Comparison of ENCODE assay signal across 8 cellular contexts in genomic region chr1:165827199-165828102, GRCh38. TPM values are rescaled to one million over a fixed set of nuclear protein-coding genes. Genes with fewer than 3 reads are reported as not detected.
DNase-seq lines count a peak whose midpoint lies in the region; ATAC-seq and TF ChIP-seq lines count a peak whose summit lies in the region.

Gene UCK2 (plus strand): TSS chr1:165827614. CDS start chr1:165827834, 220 bp downstream.

- H3K4me3 ChIP-seq in DND-41 (ENCODE audit: low read depth in 1 of 2, low read length in 2 of 2) (peak within 1 kb of the TSS; percentile 91 to 92), Peyer's patch (peak within 1 kb of the TSS; percentile 79 to 100 (median 90)), fibroblast of pulmonary artery (replicated peaks; ENCODE audit: low read depth, low read length) (peak within 1 kb of the TSS; percentile 86), neural cell (ENCODE audit: low read length) (peak within 1 kb of the TSS; percentile 84), stomach smooth muscle (ENCODE audit: low read length in 2 of 2) (peak within 1 kb of the TSS; percentile 84 to 98)

- peaks cover 19% of the 10 kb centered on the region for H3K36me3 ChIP-seq in DND-41 (ENCODE audit: insufficient read depth, low read length)
- H3K36me3 ChIP-seq in Peyer's patch = no peaks in the 10 kb centered on the region
- no peaks in the 10 kb centered on the region for H3K36me3 ChIP-seq in neural cell (ENCODE audit: insufficient read depth, low read length)
- H3K36me3 ChIP-seq in stomach smooth muscle (ENCODE audit: control insufficient read depth in 2 of 2, insufficient read depth in 2 of 2, low read length in 2 of 2) = no peaks in the 10 kb centered on the region

- H3K4me3 Mint-ChIP-seq in activated T-helper 2 cell treated with anti-CD3 and anti-CD28 coated beads, Interferon-gamma antibody, Interleukin-2, Interleukin-4, amounts not matched to agents 10 μg/mL and 5 μg/mL and 100 μg/mL, durations not matched to agents 14 hours and 24 hours and 36 hours (ENCODE audit: low read depth) = peak within 1 kb of the TSS; percentile 89

- no peaks in the 10 kb centered on the region for H3K9me3 Mint-ChIP-seq in activated T-helper 2 cell treated with anti-CD3 and anti-CD28 coated beads, Interferon-gamma antibody, Interleukin-2, Interleukin-4, amounts not matched to agents 10 μg/mL and 5 μg/mL and 100 μg/mL, durations not matched to agents 14 hours and 24 hours and 36 hours

- no peak for TF ChIP-seq RAD21 in neural cell (conservative IDR thresholded peaks at IDR 0.05)

- peak within 1 kb of the TSS; percentile 70 for H2AFZ ChIP-seq in DND-41 (ENCODE audit: low read depth, low read length)
- H2AFZ ChIP-seq in neural cell (ENCODE audit: low read depth, low read length) = peak within 1 kb of the TSS; percentile 53

- intact Hi-C loops in activated T-helper 2 cell treated with anti-CD3 and anti-CD28 coated beads, Interferon-gamma antibody, Interleukin-2, Interleukin-4, amounts not matched to agents 10 μg/mL and 5 μg/mL and 100 μg/mL, durations not matched to agents 14 hours and 24 hours and 36 hours (cut with micrococcal nuclease) = loop anchor here (1.0 to 5.0 kb wide), 7 partner anchors 23 to 230 kb away; partner anchors contain the start of genes ALDH9A1 and TMCO1

- H3K4me1 ChIP-seq in DND-41 (ENCODE audit: insufficient read depth, low read length) (peaks cover 43% of the 10 kb centered on the region), Peyer's patch (peaks cover 0 to 18% (median 6%) of the 10 kb centered on the region in 4 donors), stomach smooth muscle (ENCODE audit: control insufficient read depth, insufficient read depth, low read length) (peaks cover 19% of the 10 kb centered on the region)

- peaks cover 28% of the 10 kb centered on the region for H3K36me3 Mint-ChIP-seq in activated T-helper 2 cell treated with anti-CD3 and anti-CD28 coated beads, Interferon-gamma antibody, Interleukin-2, Interleukin-4, amounts not matched to agents 10 μg/mL and 5 μg/mL and 100 μg/mL, durations not matched to agents 14 hours and 24 hours and 36 hours (ENCODE audit: low read depth)

- H3K9ac ChIP-seq in DND-41 (ENCODE audit: low read depth, low read length) = peak within 1 kb of the TSS; percentile 98
- peak within 1 kb of the TSS; percentile 83 for H3K9ac ChIP-seq in neural cell (ENCODE audit: low read length)
- H3K9ac ChIP-seq in stomach smooth muscle (ENCODE audit: low read length in 2 of 2) = peak within 1 kb of the TSS; percentile 80 to 87

- TF ChIP-seq POLR2A in Peyer's patch (IDR thresholded peaks at IDR 0.05) = peak; percentile 61 to 71

- H3K9me3 ChIP-seq in DND-41 (ENCODE audit: insufficient read depth, low read length, severe bottlenecking) = no peaks in the 10 kb centered on the region
- no peaks in the 10 kb centered on the region for H3K9me3 ChIP-seq in Peyer's patch
- no peaks in the 10 kb centered on the region for H3K9me3 ChIP-seq in neural cell (ENCODE audit: low read length)
- no peaks in the 10 kb centered on the region for H3K9me3 ChIP-seq in stomach smooth muscle (ENCODE audit: control insufficient read depth in 2 of 2, low read length in 2 of 2)

- peaks cover 25% of the 10 kb centered on the region for H3K4me1 Mint-ChIP-seq in activated T-helper 2 cell treated with anti-CD3 and anti-CD28 coated beads, Interferon-gamma antibody, Interleukin-2, Interleukin-4, amounts not matched to agents 10 μg/mL and 5 μg/mL and 100 μg/mL, durations not matched to agents 14 hours and 24 hours and 36 hours (ENCODE audit: low read depth)

- TF ChIP-seq EP300 in neural cell (conservative IDR thresholded peaks at IDR 0.05; ENCODE audit: poor library complexity, severe bottlenecking) = peak; percentile 17

- H3K27ac Mint-ChIP-seq in activated T-helper 2 cell treated with anti-CD3 and anti-CD28 coated beads, Interferon-gamma antibody, Interleukin-2, Interleukin-4, amounts not matched to agents 10 μg/mL and 5 μg/mL and 100 μg/mL, durations not matched to agents 14 hours and 24 hours and 36 hours = peak within 1 kb of the TSS; percentile 81

- peak within 1 kb of the TSS; percentile 98 for H3K27ac ChIP-seq in DND-41 (ENCODE audit: low read length)
- H3K27ac ChIP-seq in Peyer's patch = peak within 1 kb of the TSS; percentile 73 to 98 (median 88)
- H3K27ac ChIP-seq in neural cell (ENCODE audit: low read length) = peak within 1 kb of the TSS; percentile 83
- peak within 1 kb of the TSS; percentile 73 for H3K27ac ChIP-seq in stomach smooth muscle (ENCODE audit: low read length)

- peak; percentile 81 for DNase-seq in DND-41
- DNase-seq in HuH-7 (ENCODE audit: low spot score) = peak; percentile 87
- peak; percentile 66 to 90 (median 88) for DNase-seq in Peyer's patch
- DNase-seq in activated T-helper 2 cell treated with anti-CD3 and anti-CD28 coated beads, Interferon-gamma antibody, Interleukin-2, Interleukin-4, amounts not matched to agents 10 μg/mL and 5 μg/mL and 100 μg/mL, durations not matched to agents 14 hours and 24 hours and 36 hours (ENCODE audit: low spot score) = peak; percentile 59
- peak; percentile 72 for DNase-seq in fibroblast of pulmonary artery (ENCODE audit: low read depth)

- H3K27me3 Mint-ChIP-seq in activated T-helper 2 cell treated with anti-CD3 and anti-CD28 coated beads, Interferon-gamma antibody, Interleukin-2, Interleukin-4, amounts not matched to agents 10 μg/mL and 5 μg/mL and 100 μg/mL, durations not matched to agents 14 hours and 24 hours and 36 hours (ENCODE audit: low read depth) = peaks cover 8% of the 10 kb centered on the region

- peaks cover 51% of the 10 kb centered on the region for H3K79me2 ChIP-seq in DND-41 (ENCODE audit: insufficient read depth, low read length)
- peaks cover 32% of the 10 kb centered on the region for H3K79me2 ChIP-seq in neural cell (replicated peaks; ENCODE audit: insufficient read depth, low read length)

- peaks cover 12% of the 10 kb centered on the region for H3F3A ChIP-seq in neural cell (ENCODE audit: insufficient read depth, low read length, poor library complexity, severe bottlenecking)

- TF ChIP-seq CTCF in DND-41 (IDR thresholded peaks at IDR 0.05; ENCODE audit: borderline replicate concordance, extremely low read depth, low read length, poor library complexity, severe bottlenecking) = peak; percentile 44
- peak in 3 of 6 experiments; percentile 26 to 48 (median 28) for TF ChIP-seq CTCF in Peyer's patch (IDR thresholded peaks at IDR 0.05)
- TF ChIP-seq CTCF in fibroblast of pulmonary artery (IDR thresholded peaks at IDR 0.05; ENCODE audit: low read length, missing control alignments) = no peak
- TF ChIP-seq CTCF in neural cell (IDR thresholded peaks at IDR 0.05; ENCODE audit: poor library complexity, severe bottlenecking) = peak; percentile 61

- H3K4me2 ChIP-seq in DND-41 (ENCODE audit: insufficient read depth, low read length) = peak within 1 kb of the TSS; percentile 86
- H3K4me2 ChIP-seq in neural cell (ENCODE audit: low read length) = peak within 1 kb of the TSS; percentile 99

- H3K27me3 ChIP-seq in DND-41 (ENCODE audit: insufficient read depth, low read length, poor library complexity) (no peaks in the 10 kb centered on the region), Peyer's patch (no peaks in the 10 kb centered on the region), neural cell (ENCODE audit: insufficient read depth, low read depth, low read length) (no peaks in the 10 kb centered on the region), stomach smooth muscle (ENCODE audit: control insufficient read depth in 1 of 2, insufficient read depth in 2 of 2, low read length in 2 of 2) (no peaks in the 10 kb centered on the region)

- ATAC-seq in DND-41 (ENCODE audit: insufficient read depth, low read depth) (peak; percentile 73), GM21526 (IDR thresholded peaks at IDR 0.05; ENCODE audit: low FRiP score, unreplicated experiment) (peak; percentile 66)

- H3K9me2 ChIP-seq in neural cell (ENCODE audit: insufficient read depth, low read length) = no peaks in the 10 kb centered on the region

- H4K20me1 ChIP-seq in DND-41 (ENCODE audit: insufficient read depth, low read length) (peaks cover 25% of the 10 kb centered on the region; the same call in 1 of the 2 replicates), neural cell (ENCODE audit: insufficient read depth) (no peaks in the 10 kb centered on the region)

TF ChIP-seq in neural cell, 6 proteins besides CTCF, POLR2A, EP300 and RAD21 (continues in another document):
- TF ChIP-seq, protein P1, sequence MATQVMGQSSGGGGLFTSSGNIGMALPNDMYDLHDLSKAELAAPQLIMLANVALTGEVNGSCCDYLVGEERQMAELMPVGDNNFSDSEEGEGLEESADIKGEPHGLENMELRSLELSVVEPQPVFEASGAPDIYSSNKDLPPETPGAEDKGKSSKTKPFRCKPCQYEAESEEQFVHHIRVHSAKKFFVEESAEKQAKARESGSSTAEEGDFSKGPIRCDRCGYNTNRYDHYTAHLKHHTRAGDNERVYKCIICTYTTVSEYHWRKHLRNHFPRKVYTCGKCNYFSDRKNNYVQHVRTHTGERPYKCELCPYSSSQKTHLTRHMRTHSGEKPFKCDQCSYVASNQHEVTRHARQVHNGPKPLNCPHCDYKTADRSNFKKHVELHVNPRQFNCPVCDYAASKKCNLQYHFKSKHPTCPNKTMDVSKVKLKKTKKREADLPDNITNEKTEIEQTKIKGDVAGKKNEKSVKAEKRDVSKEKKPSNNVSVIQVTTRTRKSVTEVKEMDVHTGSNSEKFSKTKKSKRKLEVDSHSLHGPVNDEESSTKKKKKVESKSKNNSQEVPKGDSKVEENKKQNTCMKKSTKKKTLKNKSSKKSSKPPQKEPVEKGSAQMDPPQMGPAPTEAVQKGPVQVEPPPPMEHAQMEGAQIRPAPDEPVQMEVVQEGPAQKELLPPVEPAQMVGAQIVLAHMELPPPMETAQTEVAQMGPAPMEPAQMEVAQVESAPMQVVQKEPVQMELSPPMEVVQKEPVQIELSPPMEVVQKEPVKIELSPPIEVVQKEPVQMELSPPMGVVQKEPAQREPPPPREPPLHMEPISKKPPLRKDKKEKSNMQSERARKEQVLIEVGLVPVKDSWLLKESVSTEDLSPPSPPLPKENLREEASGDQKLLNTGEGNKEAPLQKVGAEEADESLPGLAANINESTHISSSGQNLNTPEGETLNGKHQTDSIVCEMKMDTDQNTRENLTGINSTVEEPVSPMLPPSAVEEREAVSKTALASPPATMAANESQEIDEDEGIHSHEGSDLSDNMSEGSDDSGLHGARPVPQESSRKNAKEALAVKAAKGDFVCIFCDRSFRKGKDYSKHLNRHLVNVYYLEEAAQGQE (IDR thresholded peaks at IDR 0.05; ENCODE audit: borderline replicate concordance) = peak; percentile 7
- TF ChIP-seq SMC3 (conservative IDR thresholded peaks at IDR 0.05; ENCODE audit: poor library complexity) (no peak), MXI1 (conservative IDR thresholded peaks at IDR 0.05; ENCODE audit: poor library complexity, severe bottlenecking) (peak; percentile 89), TAF1 (IDR thresholded peaks at IDR 0.05; ENCODE audit: low read depth) (peak; percentile 44), EZH2 (IDR thresholded peaks at IDR 0.05; ENCODE audit: borderline replicate concordance, insufficient read depth, low read length, poor library complexity, severe bottlenecking) (no peak)

RNA-seq across cellular contexts. Expression of gene UCK2, which starts in this region (rescaled TPM):
- total RNA-seq in Peyer's patch = 100 to 1,000 TPM in 2 of 4 donors, 10 to 100 TPM in 2; 36.3 to 117 (median 84.7) TPM
- total RNA-seq in activated T-helper 2 cell treated with anti-CD3 and anti-CD28 coated beads, Interferon-gamma antibody, Interleukin-2, Interleukin-4, amounts not matched to agents 10 μg/mL and 5 μg/mL and 100 μg/mL, durations not matched to agents 14 hours and 24 hours and 36 hours = 94.3 and 100 TPM in 2 replicates
- polyA plus RNA-seq in neural cell = 36.0 and 42.8 TPM in 2 replicates
- 79.5 and 91.1 TPM in 2 replicates for polyA minus RNA-seq in neural cell

Comparison
In these comparisons a context has a peak if more than half of its experiments do, and no peak if none do; other contexts are left out.
1. Peak in every context shown above with its lines: DNase-seq, ATAC-seq, H3K4me3 ChIP-seq and H3K27ac ChIP-seq.